Comparison of ENCODE assay signal across 16 cellular contexts in genomic region chr7:81767883-81768282, GRCh38. TPM values are rescaled to one million over a fixed set of nuclear protein-coding genes. Genes with fewer than 3 reads are reported as not detected.
A peak's percentile ranks its signal among the peaks of the same experiment; 100 is the strongest.
DNase-seq lines count a peak whose midpoint lies in the region; ATAC-seq and TF ChIP-seq lines count a peak whose summit lies in the region.
"Had no signal": no experiment of that assay in that cellular context is flagged by ENCODE, and none has a peak within 500 bp of the region (broad histone marks: within the 10 kb centered on the region; RNA-seq: fewer than 3 reads in every experiment).

No MANE protein-coding gene starts in this region.

- DNase-seq in AG20443 (ENCODE audit: low spot score) (peak; percentile 54), NCI-H2081 (lab: John Stamatoyannopoulos, UW) (peak; percentile 11 to 75), fibroblast of peridontal ligament (ENCODE audit: extremely low read depth) (peak; percentile 74), psoas muscle (peak in 1 of 2 donors; percentile 14), endodermal cell (no peak), caudate nucleus (lab: John Stamatoyannopoulos, UW) (no peak), DMS114 treated with DMSO at 0.1 percent for 48 hours (lab: John Stamatoyannopoulos, UW; ENCODE audit: unreplicated experiment) (no peak)
- DNase-seq: activated naive CD8-positive, alpha-beta T cell treated with anti-CD3 and anti-CD28 coated beads, Interleukin-2, amount 10 ng/mL, durations not matched to agents 7 days and 5 days; CD4-positive, alpha-beta memory T cell; HFFc6; NCI-H1048; NCI-H226; OCI-M1; stimulated activated CD4-positive, alpha-beta T cell treated with anti-CD3 and anti-CD28 coated beads, Interleukin-1b, Interleukin-23, amount 100 ng/mL, for 48 hours had no signal

- 51 to 60% (median 54%) methylated on average over 5 of the region's 5 CpGs for WGBS in psoas muscle, 3 donors
- WGBS in endodermal cell (ENCODE audit: insufficient coverage in 1 of 2, insufficient read length in 1 of 2), 2 experiments: 93 to 100% methylated on average over 4 to 5 of the region's 5 CpGs

- intact Hi-C loops in psoas muscle (cut with DNase I): no loop called here

- H3K27me3 ChIP-seq in psoas muscle (ENCODE audit: insufficient read depth in 3 of 3, low read length in 2 of 3) (peaks cover 0 to 3% (median 0%) of the 10 kb centered on the region in 3 donors), endodermal cell (ENCODE audit: control insufficient read depth, insufficient read depth, low read length, poor library complexity, severe bottlenecking) (no peaks in the 10 kb centered on the region)

- H3K27me3 Mint-ChIP-seq in endodermal cell (ENCODE audit: insufficient read depth): peaks cover 44% of the 10 kb centered on the region
- H3K27me3 Mint-ChIP-seq: CD4-positive, alpha-beta memory T cell had no signal

- no peaks in the 10 kb centered on the region for H3K36me3 ChIP-seq in psoas muscle (ENCODE audit: insufficient read depth in 1 of 2, low read depth in 1 of 2)
- no peaks in the 10 kb centered on the region for H3K36me3 ChIP-seq in endodermal cell (ENCODE audit: control insufficient read depth, insufficient read depth, low read length)

- H3K9me3 ChIP-seq in psoas muscle: no peaks in the 10 kb centered on the region
- H3K9me3 ChIP-seq in endodermal cell (ENCODE audit: control insufficient read depth, low read length): no peaks in the 10 kb centered on the region

- no peak for ATAC-seq in psoas muscle
- ATAC-seq in HG02623 (IDR thresholded peaks at IDR 0.05; ENCODE audit: unreplicated experiment): no peak
- ATAC-seq: activated CD4-positive, CD25-positive, alpha-beta regulatory T cell treated with anti-CD3 and anti-CD28 coated beads, Interleukin-2, amount 50 U/mL, for 24 hours had no signal

- no peaks in the 10 kb centered on the region for H3K9me3 Mint-ChIP-seq in endodermal cell
- H3K9me3 Mint-ChIP-seq: activated naive CD8-positive, alpha-beta T cell treated with anti-CD3 and anti-CD28 coated beads, Interleukin-2, amount 10 ng/mL, durations not matched to agents 7 days and 5 days; HFFc6 had no signal

- H3K4me3 Mint-ChIP-seq in endodermal cell: no peak overlapping the region
- H3K4me3 Mint-ChIP-seq: activated naive CD8-positive, alpha-beta T cell treated with anti-CD3 and anti-CD28 coated beads, Interleukin-2, amount 10 ng/mL, durations not matched to agents 7 days and 5 days; CD4-positive, alpha-beta memory T cell had no signal

- TF ChIP-seq CTCF in psoas muscle (IDR thresholded peaks at IDR 0.05): no peak
- TF ChIP-seq CTCF in endodermal cell (conservative IDR thresholded peaks at IDR 0.05): no peak

- H3K4me1 ChIP-seq in psoas muscle (no peaks in the 10 kb centered on the region), endodermal cell (ENCODE audit: control insufficient read depth, insufficient read depth, low read length) (no peaks in the 10 kb centered on the region)

- H3K27ac ChIP-seq in psoas muscle: no peak overlapping the region
- H3K27ac ChIP-seq in endodermal cell (ENCODE audit: low read depth, low read length): no peak overlapping the region
- H3K27ac ChIP-seq in caudate nucleus (ENCODE audit: low read depth, low read length): no peak overlapping the region

- H3K4me1 Mint-ChIP-seq in endodermal cell: peaks cover 15% of the 10 kb centered on the region
- H3K4me1 Mint-ChIP-seq: activated naive CD8-positive, alpha-beta T cell treated with anti-CD3 and anti-CD28 coated beads, Interleukin-2, amount 10 ng/mL, durations not matched to agents 7 days and 5 days; CD4-positive, alpha-beta memory T cell had no signal

- no peak overlapping the region for H3K9ac ChIP-seq in endodermal cell (ENCODE audit: extremely low read depth, low read length, poor library complexity, severe bottlenecking)

- peak overlapping the region; percentile 54 for H3K4me3 ChIP-seq in psoas muscle
- no peak overlapping the region for H3K4me3 ChIP-seq in endodermal cell (ENCODE audit: low read length)

- no peak overlapping the region for H3K27ac Mint-ChIP-seq in endodermal cell
- H3K27ac Mint-ChIP-seq: activated naive CD8-positive, alpha-beta T cell treated with anti-CD3 and anti-CD28 coated beads, Interleukin-2, amount 10 ng/mL, durations not matched to agents 7 days and 5 days; CD4-positive, alpha-beta memory T cell; HFFc6 had no signal

- no peaks in the 10 kb centered on the region for H3K36me3 Mint-ChIP-seq in endodermal cell (ENCODE audit: low read depth)
- H3K36me3 Mint-ChIP-seq: activated naive CD8-positive, alpha-beta T cell treated with anti-CD3 and anti-CD28 coated beads, Interleukin-2, amount 10 ng/mL, durations not matched to agents 7 days and 5 days; CD4-positive, alpha-beta memory T cell had no signal

RNA-seq across cellular contexts. Expression of gene HGF, which starts 2.0 kb away (rescaled TPM):
- total RNA-seq in psoas muscle: 1 to 10 TPM in 3 of 4 donors, under 1 TPM in 1; 0.78 to 3.7 (median 1.6) TPM
- polyA plus RNA-seq in psoas muscle: under 1 TPM; 0.25 to 0.38 (median 0.35) TPM
- under 1 TPM; 0.20 to 0.29 TPM for total RNA-seq in endodermal cell
- polyA plus RNA-seq in endodermal cell (2013, experiment 1 of 2): 1.2 TPM
- polyA plus RNA-seq in endodermal cell (2013, experiment 2 of 2): 1.4 TPM
- total RNA-seq: activated naive CD8-positive, alpha-beta T cell treated with anti-CD3 and anti-CD28 coated beads, Interleukin-2, amount 10 ng/mL, durations not matched to agents 7 days and 5 days; CD4-positive, alpha-beta memory T cell had no signal
- polyA plus RNA-seq: CD4-positive, alpha-beta memory T cell had no signal

Comparison
In these comparisons a context has a peak if more than half of its experiments do, and no peak if none do; other contexts are left out.
1. DNase-seq: peak in AG20443 (single experiment), NCI-H2081 (2 of 2) and fibroblast of peridontal ligament (single experiment); none in endodermal cell (single experiment), caudate nucleus (0 of 61) and DMS114 treated with DMSO at 0.1 percent for 48 hours (single experiment).